In genomic region chr15:86620113-86620512, GRCh38 we compare ENCODE assay signal across 27 cellular contexts.
A peak's percentile ranks its signal among the peaks of the same experiment; 100 is the strongest.
DNase-seq lines count a peak whose midpoint lies in the region; TF ChIP-seq lines count a peak whose summit lies in the region.
"Had no signal": no experiment of that assay in that cellular context is flagged by ENCODE, and none has a peak within 500 bp of the region (broad histone marks: within the 10 kb centered on the region; RNA-seq: fewer than 3 reads in every experiment).

No MANE protein-coding gene starts in this region.

- no peaks in the 10 kb centered on the region for H3K9me2 ChIP-seq in hepatocyte (replicated peaks; ENCODE audit: insufficient read depth)

- no peaks in the 10 kb centered on the region for H3K9me3 ChIP-seq in hepatocyte (ENCODE audit: low read depth)
- H3K9me3 ChIP-seq: BLaER1 treated with 17β-estradiol and CSF1 and Interleukin-3, amounts not matched to agents 10 nM and 100 nM had no signal

- H3K27me3 Mint-ChIP-seq in T-helper 2 cell treated with Interferon-gamma antibody and Interleukin-4, amounts not matched to agents 5 μg/mL and 100 μg/mL, for 36 hours (ENCODE audit: low read depth): no peaks in the 10 kb centered on the region
- H3K27me3 Mint-ChIP-seq in nephron (ENCODE audit: low read depth) (no peaks in the 10 kb centered on the region), type B pancreatic cell (peaks cover 3% of the 10 kb centered on the region)
- H3K27me3 Mint-ChIP-seq in activated naive CD4-positive, alpha-beta T cell treated with anti-CD3 and anti-CD28 coated beads for 36 hours (ENCODE audit: low read depth): no peaks in the 10 kb centered on the region

- H3K36me3 ChIP-seq in hepatocyte (replicated peaks; ENCODE audit: insufficient read depth, low read depth): no peaks in the 10 kb centered on the region
- H3K36me3 ChIP-seq: BLaER1 treated with 17β-estradiol and CSF1 and Interleukin-3, amounts not matched to agents 10 nM and 100 nM had no signal

- H3K27ac ChIP-seq in hepatocyte: peak overlapping the region; percentile 88
- H3K27ac ChIP-seq: 22Rv1; BLaER1 treated with 17β-estradiol and CSF1 and Interleukin-3, amounts not matched to agents 10 nM and 100 nM; HL-60; PC-9; RWPE1 had no signal

- peak overlapping the region; percentile 15 for H3K27ac Mint-ChIP-seq in T-helper 2 cell treated with Interferon-gamma antibody and Interleukin-4, amounts not matched to agents 5 μg/mL and 100 μg/mL, for 36 hours
- peak overlapping the region in 2 of 3 experiments; percentile 11 to 53 for H3K27ac Mint-ChIP-seq in nephron
- H3K27ac Mint-ChIP-seq in type B pancreatic cell: peak overlapping the region; percentile 57
- no peak overlapping the region for H3K27ac Mint-ChIP-seq in activated naive CD4-positive, alpha-beta T cell treated with anti-CD3 and anti-CD28 coated beads for 36 hours
- H3K27ac Mint-ChIP-seq: CD8-positive, alpha-beta T cell had no signal

- peaks cover 18% of the 10 kb centered on the region for H3K4me1 ChIP-seq in hepatocyte (ENCODE audit: insufficient read depth)

- CTCF ChIA-PET in activated naive CD4-positive, alpha-beta T cell treated with anti-CD3 and anti-CD28 coated beads for 36 hours (lab: Charles Lee): no interaction called here

- H3K27me3 ChIP-seq in hepatocyte: no peaks in the 10 kb centered on the region
- H3K27me3 ChIP-seq: BLaER1 treated with 17β-estradiol and CSF1 and Interleukin-3, amounts not matched to agents 10 nM and 100 nM had no signal

- intact Hi-C loops in activated naive CD4-positive, alpha-beta T cell treated with anti-CD3 and anti-CD28 coated beads for 36 hours (cut with micrococcal nuclease): loop anchor here (5.0 to 10.0 kb wide), 2 partner anchors 137 to 385 kb away; no protein-coding TSS in a partner anchor

- WGBS in hepatocyte (ENCODE audit: low lambda C conversion rate, missing lambda C conversion rate): 33% methylated on average over 6 of the region's 6 CpGs

- H3K4me2 ChIP-seq in hepatocyte: peak overlapping the region; percentile 42
- H3K4me2 ChIP-seq: BLaER1 treated with 17β-estradiol and CSF1 and Interleukin-3, amounts not matched to agents 10 nM and 100 nM; PC-9 had no signal

- no peak overlapping the region for H3K4me3 ChIP-seq in hepatocyte
- H3K4me3 ChIP-seq: BLaER1 treated with 17β-estradiol and CSF1 and Interleukin-3, amounts not matched to agents 10 nM and 100 nM; K562; PC-9 had no signal

- no peak for DNase-seq in T-helper 2 cell treated with Interferon-gamma antibody and Interleukin-4, amounts not matched to agents 5 μg/mL and 100 μg/mL, for 36 hours (ENCODE audit: low spot score)
- DNase-seq in T-helper 2 cell: no peak
- peak; percentile 34 for DNase-seq in hepatocyte (ENCODE audit: low spot score)
- no peak for DNase-seq in type B pancreatic cell (ENCODE audit: extremely low spot score, unreplicated experiment)
- no peak for DNase-seq in DMS153 treated with DMSO at 0.1 percent for 48 hours (lab: John Stamatoyannopoulos, UW; ENCODE audit: unreplicated experiment)
- DNase-seq in NCI-H524 (lab: John Stamatoyannopoulos, UW): no peak
- no peak for DNase-seq in activated naive CD4-positive, alpha-beta T cell treated with anti-CD3 and anti-CD28 coated beads for 36 hours
- DNase-seq: ACHN; Calu3; CD8-positive, alpha-beta T cell; DMS53; GF-D8; NCI-H1092; NCI-H1436; NCI-H187 treated with DMSO at 0.1 percent for 48 hours; NCI-H2107; NCI-H2227 treated with DMSO at 0.1 percent for 48 hours; NCI-H510A; NCI-H748 treated with DMSO at 0.1 percent for 48 hours; PC-9; SHP77 treated with DMSO at 0.1 percent for 48 hours had no signal

- peaks cover 3% of the 10 kb centered on the region for H3K9me3 Mint-ChIP-seq in T-helper 2 cell treated with Interferon-gamma antibody and Interleukin-4, amounts not matched to agents 5 μg/mL and 100 μg/mL, for 36 hours
- no peaks in the 10 kb centered on the region for H3K9me3 Mint-ChIP-seq in nephron
- no peaks in the 10 kb centered on the region for H3K9me3 Mint-ChIP-seq in type B pancreatic cell
- H3K9me3 Mint-ChIP-seq in activated naive CD4-positive, alpha-beta T cell treated with anti-CD3 and anti-CD28 coated beads for 36 hours: no peaks in the 10 kb centered on the region
- H3K9me3 Mint-ChIP-seq: CD8-positive, alpha-beta T cell had no signal

- no peaks in the 10 kb centered on the region for H4K20me1 ChIP-seq in hepatocyte (ENCODE audit: insufficient read depth, poor library complexity, severe bottlenecking)
- H4K20me1 ChIP-seq: BLaER1 treated with 17β-estradiol and CSF1 and Interleukin-3, amounts not matched to agents 10 nM and 100 nM had no signal

- H3K36me3 Mint-ChIP-seq in T-helper 2 cell treated with Interferon-gamma antibody and Interleukin-4, amounts not matched to agents 5 μg/mL and 100 μg/mL, for 36 hours (ENCODE audit: low read depth): peaks cover 4% of the 10 kb centered on the region
- H3K36me3 Mint-ChIP-seq in nephron (ENCODE audit: low read depth) (no peaks in the 10 kb centered on the region), type B pancreatic cell (no peaks in the 10 kb centered on the region)
- H3K36me3 Mint-ChIP-seq in activated naive CD4-positive, alpha-beta T cell treated with anti-CD3 and anti-CD28 coated beads for 36 hours (ENCODE audit: low read depth): no peaks in the 10 kb centered on the region
- H3K36me3 Mint-ChIP-seq: CD8-positive, alpha-beta T cell had no signal

- no peak for TF ChIP-seq CTCF in hepatocyte (IDR thresholded peaks at IDR 0.05; ENCODE audit: poor library complexity)
- TF ChIP-seq CTCF in nephron (IDR thresholded peaks at IDR 0.05; ENCODE audit: unreplicated experiment in 3 of 3): no peak
- TF ChIP-seq CTCF in type B pancreatic cell (conservative IDR thresholded peaks at IDR 0.05): no peak

- peak overlapping the region; percentile 27 for H3K4me3 Mint-ChIP-seq in T-helper 2 cell treated with Interferon-gamma antibody and Interleukin-4, amounts not matched to agents 5 μg/mL and 100 μg/mL, for 36 hours
- H3K4me3 Mint-ChIP-seq in nephron (no peak overlapping the region), type B pancreatic cell (peak overlapping the region; percentile 12)
- H3K4me3 Mint-ChIP-seq in activated naive CD4-positive, alpha-beta T cell treated with anti-CD3 and anti-CD28 coated beads for 36 hours: no peak overlapping the region
- H3K4me3 Mint-ChIP-seq: CD8-positive, alpha-beta T cell had no signal

- H3K79me2 ChIP-seq in hepatocyte: no peaks in the 10 kb centered on the region

- H2AFZ ChIP-seq in hepatocyte: no peak overlapping the region
- H2AFZ ChIP-seq: PC-9 had no signal

- H3K4me1 Mint-ChIP-seq in T-helper 2 cell treated with Interferon-gamma antibody and Interleukin-4, amounts not matched to agents 5 μg/mL and 100 μg/mL, for 36 hours (ENCODE audit: low read depth): peaks cover 60% of the 10 kb centered on the region
- H3K4me1 Mint-ChIP-seq in nephron (peaks cover 20% of the 10 kb centered on the region), type B pancreatic cell (ENCODE audit: unreplicated experiment) (peaks cover 22% of the 10 kb centered on the region)
- peaks cover 37% of the 10 kb centered on the region for H3K4me1 Mint-ChIP-seq in activated naive CD4-positive, alpha-beta T cell treated with anti-CD3 and anti-CD28 coated beads for 36 hours (ENCODE audit: low read depth)

Comparison
In these comparisons a context has a peak if more than half of its experiments do, and no peak if none do; other contexts are left out.
1. H3K4me3 Mint-ChIP-seq: peak in T-helper 2 cell treated with Interferon-gamma antibody and Interleukin-4, amounts not matched to agents 5 μg/mL and 100 μg/mL, for 36 hours (single experiment) and type B pancreatic cell (single experiment); none in nephron (0 of 3) and activated naive CD4-positive, alpha-beta T cell treated with anti-CD3 and anti-CD28 coated beads for 36 hours (single experiment).